1 cellular context compared by ENCODE assay signal in the genomic region with DNA sequence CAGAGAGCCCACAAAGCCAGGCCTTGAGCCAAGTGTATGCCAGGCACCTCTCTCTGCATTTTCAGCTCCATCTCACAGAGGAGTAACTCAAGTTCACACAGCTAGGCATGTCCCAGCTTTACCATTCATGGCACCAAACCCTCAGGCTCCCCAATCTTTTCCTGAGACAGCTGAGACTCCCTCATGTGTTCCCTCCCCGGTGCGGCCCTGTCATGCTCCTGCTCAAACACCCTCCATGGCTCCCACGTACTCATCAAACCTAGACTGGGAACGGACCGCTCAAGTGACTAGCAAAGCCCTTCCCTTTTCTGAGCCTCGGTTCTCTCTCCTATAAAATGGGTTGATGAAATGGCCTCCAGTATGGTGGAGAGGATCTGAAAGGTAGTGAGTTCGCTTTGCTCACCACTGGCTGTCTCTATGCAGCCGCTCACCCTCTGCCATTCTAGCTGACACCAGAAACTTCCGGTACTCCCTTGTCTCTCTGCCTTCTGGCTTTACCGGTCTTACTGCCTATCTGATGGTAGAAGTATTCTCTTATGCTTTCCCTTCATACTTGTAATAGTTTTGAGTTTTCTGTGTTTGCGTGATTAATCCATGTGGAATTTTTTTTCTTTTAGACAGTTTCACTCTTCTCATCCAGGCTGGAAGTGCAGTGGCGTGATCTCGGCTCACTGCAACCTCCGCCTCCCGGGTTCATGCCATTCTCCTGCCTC.
A peak's percentile ranks its signal among the peaks of the same experiment; 100 is the strongest.
TF ChIP-seq lines count a peak whose summit lies in the region.

No MANE protein-coding gene starts in this region.

TF ChIP-seq in HepG2, 621 proteins besides CTCF, POLR2A, EP300 and RAD21:
- TF ChIP-seq POLR2AphosphoS2 (IDR thresholded peaks at IDR 0.05; ENCODE audit: low read depth, low read length) = no peak
- TF ChIP-seq CENPX (CRISPR knock-in tag; IDR thresholded peaks at IDR 0.05) = no peak
- TF ChIP-seq TBX2 (CRISPR knock-in tag; IDR thresholded peaks at IDR 0.05; ENCODE audit: borderline replicate concordance) = no peak
- TF ChIP-seq ATAD3A (CRISPR knock-in tag; IDR thresholded peaks at IDR 0.05) = no peak
- no peak for TF ChIP-seq GPN1 (CRISPR knock-in tag; IDR thresholded peaks at IDR 0.05; ENCODE audit: borderline replicate concordance)
- peak; percentile 51; the same call in 1 of the 2 replicates for TF ChIP-seq ZNF629 (CRISPR knock-in tag; conservative IDR thresholded peaks at IDR 0.05)
